8 cellular contexts compared by ENCODE assay signal in the genomic region with DNA sequence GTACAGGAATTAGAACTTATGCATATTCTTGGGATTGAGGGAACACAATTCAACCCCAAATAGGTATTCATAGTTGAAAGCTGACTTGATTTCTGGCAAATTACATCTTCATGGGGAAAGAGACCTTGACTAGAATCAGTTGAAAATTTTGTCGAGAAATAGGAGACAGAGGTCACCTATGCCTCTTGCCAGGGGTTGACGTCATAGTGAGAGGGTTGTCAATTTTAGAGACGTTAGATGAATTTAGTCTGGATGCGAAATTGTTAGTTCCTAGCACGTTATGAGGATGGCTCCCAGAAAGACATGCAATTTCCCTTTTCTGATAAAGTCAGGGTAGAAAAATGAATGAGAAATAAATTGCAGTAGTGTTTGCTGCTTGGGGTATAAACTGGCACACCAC.
"Had no signal": no experiment of that assay in that cellular context is flagged by ENCODE, and none has a peak within 500 bp of the region (broad histone marks: within the 10 kb centered on the region; RNA-seq: fewer than 3 reads in every experiment).

No MANE protein-coding gene starts in this region.

- H3K4me1 Mint-ChIP-seq: IgD-negative memory B cell had no signal

- H3K4me2 ChIP-seq: KMS-11 had no signal

- DNase-seq: IMR-90, KBM-7, KG1 had no signal

- H3K27me3 Mint-ChIP-seq: IgD-negative memory B cell had no signal

- H3K27ac Mint-ChIP-seq: IgD-negative memory B cell had no signal

- H3K9ac ChIP-seq: KMS-11 had no signal

- ATAC-seq: K562 had no signal

- H3K4me3 Mint-ChIP-seq: IgD-negative memory B cell had no signal

- FAIRE-seq: HTR-8/SVneo, K562 had no signal

- H3K4me3 ChIP-seq: K562 had no signal

- H3K36me3 Mint-ChIP-seq: IgD-negative memory B cell had no signal

- H3K27ac ChIP-seq: HL-60, KMS-11 had no signal
